ENCODE assay signal across 1 cellular context in genomic region chr7:107254398-107254985, GRCh38.
TF ChIP-seq lines count a peak whose summit lies in the region.

No MANE protein-coding gene starts in this region.

TF ChIP-seq in K562, 482 proteins besides CTCF, POLR2A, EP300 and RAD21 (continued from another document):
- 0 out of 2 replicates have a peak, but pooled peaks have one; percentile 22 for TF ChIP-seq STAT5A (IDR thresholded peaks at IDR 0.05; ENCODE audit: borderline replicate concordance, low read length)
- no peak for TF ChIP-seq SMARCB1 (IDR thresholded peaks at IDR 0.05; ENCODE audit: insufficient read length, low read depth)
- no peak for TF ChIP-seq PATZ1 (CRISPR knock-in tag; IDR thresholded peaks at IDR 0.05; ENCODE audit: borderline replicate concordance)
- TF ChIP-seq SMARCC2 (IDR thresholded peaks at IDR 0.05; ENCODE audit: low read depth), result no peak
- TF ChIP-seq JUND (IDR thresholded peaks at IDR 0.05; ENCODE audit: borderline replicate concordance, low read depth, low read length), result no peak
- TF ChIP-seq JUND (tag; IDR thresholded peaks at IDR 0.05; ENCODE audit: borderline replicate concordance, low read depth, low read length), result peak; percentile 25; the same call in 1 of the 3 replicates
- TF ChIP-seq LEF1 (IDR thresholded peaks at IDR 0.05), result 0 out of 2 replicates have a peak, but pooled peaks have one; percentile 26
- TF ChIP-seq, protein P1, sequence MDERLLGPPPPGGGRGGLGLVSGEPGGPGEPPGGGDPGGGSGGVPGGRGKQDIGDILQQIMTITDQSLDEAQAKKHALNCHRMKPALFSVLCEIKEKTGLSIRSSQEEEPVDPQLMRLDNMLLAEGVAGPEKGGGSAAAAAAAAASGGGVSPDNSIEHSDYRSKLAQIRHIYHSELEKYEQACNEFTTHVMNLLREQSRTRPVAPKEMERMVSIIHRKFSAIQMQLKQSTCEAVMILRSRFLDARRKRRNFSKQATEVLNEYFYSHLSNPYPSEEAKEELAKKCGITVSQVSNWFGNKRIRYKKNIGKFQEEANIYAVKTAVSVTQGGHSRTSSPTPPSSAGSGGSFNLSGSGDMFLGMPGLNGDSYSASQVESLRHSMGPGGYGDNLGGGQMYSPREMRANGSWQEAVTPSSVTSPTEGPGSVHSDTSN (CRISPR knock-in tag; IDR thresholded peaks at IDR 0.05; ENCODE audit: low read depth), result no peak
- TF ChIP-seq, protein P1 (tag; conservative IDR thresholded peaks at IDR 0.05; ENCODE audit: low read depth), result 0 out of 2 replicates have a peak, but pooled peaks have one; percentile 14
- TF ChIP-seq NCOA1 (IDR thresholded peaks at IDR 0.05; ENCODE audit: low read depth), result no peak
- TF ChIP-seq ZNF77 (CRISPR knock-in tag; IDR thresholded peaks at IDR 0.05), result no peak
- no peak for TF ChIP-seq CBFA2T2 (conservative IDR thresholded peaks at IDR 0.05)
- no peak for TF ChIP-seq PHF20 (IDR thresholded peaks at IDR 0.05; ENCODE audit: partially characterized antibody)
- 0 out of 4 replicates have a peak, but pooled peaks of 1 of the 2 experiments have one; percentile 30 for TF ChIP-seq KDM1A (IDR thresholded peaks at IDR 0.05)
